ENCODE assay signal across 10 cellular contexts in the genomic region with DNA sequence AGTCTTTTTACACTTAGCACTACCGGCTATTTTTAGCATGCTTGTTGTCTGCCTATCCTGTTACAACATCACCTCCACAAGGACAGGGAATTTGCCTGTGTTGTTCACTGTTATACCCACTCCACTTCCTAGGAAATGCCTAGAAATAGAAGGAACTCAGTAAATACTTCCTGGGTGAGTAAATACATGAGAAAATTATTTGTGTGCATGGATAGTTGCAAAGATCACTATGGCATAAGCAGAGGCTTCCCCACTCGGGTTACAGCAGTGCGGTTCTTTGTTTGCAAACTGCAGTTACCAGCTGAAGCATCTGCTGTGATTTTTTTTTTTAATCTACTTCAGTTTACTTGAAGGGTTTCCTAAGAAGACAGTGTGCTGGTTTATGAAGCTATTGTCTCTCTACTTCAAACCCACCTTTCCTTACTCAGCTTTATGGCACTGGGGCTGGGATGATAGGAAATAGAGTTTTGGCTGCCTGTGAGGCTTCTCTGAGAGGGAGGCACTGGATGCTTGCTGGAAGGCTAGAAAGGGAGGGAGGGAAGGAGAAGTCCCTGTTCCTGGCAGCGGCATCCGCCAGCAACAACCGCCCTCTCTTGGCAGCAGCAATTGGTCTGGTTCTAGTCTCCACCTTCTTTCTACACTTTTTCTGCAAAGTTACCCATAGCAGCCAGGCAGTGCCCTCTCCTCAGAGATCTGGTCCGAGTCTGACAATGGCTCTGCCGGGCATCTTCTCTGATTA. TPM values are rescaled to one million over a fixed set of nuclear protein-coding genes. Genes with fewer than 3 reads are reported as not detected.
DNase-seq lines count a peak whose midpoint lies in the region; ATAC-seq and TF ChIP-seq lines count a peak whose summit lies in the region.
"Had no signal": no experiment of that assay in that cellular context is flagged by ENCODE, and none has a peak within 500 bp of the region (broad histone marks: within the 10 kb centered on the region; RNA-seq: fewer than 3 reads in every experiment).

No MANE protein-coding gene starts in this region.

- TF ChIP-seq CTCF in colonic mucosa (IDR thresholded peaks at IDR 0.05) (no peak), left lung (IDR thresholded peaks at IDR 0.05) (no peak)

- H3K9ac ChIP-seq in colonic mucosa (ENCODE audit: low read depth in 2 of 2, low read length in 2 of 2), result no peak overlapping the region

- intact Hi-C loops in colonic mucosa (cut with DNase I) (no loop called here), left lung (cut with DNase I) (no loop called here)

- H3K27ac ChIP-seq in colonic mucosa, result peak overlapping the region; percentile 8
- no peak overlapping the region for H3K27ac ChIP-seq in left lung
- H3K27ac ChIP-seq: SK-N-MC had no signal

- ATAC-seq in left lung (peak; percentile 45), HG03135 (IDR thresholded peaks at IDR 0.05; ENCODE audit: unreplicated experiment) (no peak), GM19467 (IDR thresholded peaks at IDR 0.05; ENCODE audit: unreplicated experiment) (no peak), GM18502 (IDR thresholded peaks at IDR 0.05; ENCODE audit: poor library complexity, unreplicated experiment) (no peak), GM18858 (IDR thresholded peaks at IDR 0.05; ENCODE audit: unreplicated experiment) (no peak)

- DNase-seq in NCI-H2171 (lab: John Stamatoyannopoulos, UW) (peak; percentile 31), colonic mucosa (no peak), left lung (peak; percentile 35 to 66), stromal cell of bone marrow (ENCODE audit: low read depth) (peak; percentile 13)

- H3K9me3 ChIP-seq in colonic mucosa (no peaks in the 10 kb centered on the region), left lung (no peaks in the 10 kb centered on the region)
- H3K9me3 ChIP-seq: upper lobe of left lung had no signal

- H3K27me3 ChIP-seq in colonic mucosa, result no peaks in the 10 kb centered on the region
- peaks cover 0 to 3% of the 10 kb centered on the region in 2 donors for H3K27me3 ChIP-seq in left lung
- H3K27me3 ChIP-seq: upper lobe of left lung had no signal

- H3K4me1 ChIP-seq in colonic mucosa, result no peaks in the 10 kb centered on the region
- no peaks in the 10 kb centered on the region for H3K4me1 ChIP-seq in left lung

- H3K4me3 ChIP-seq in colonic mucosa (no peak overlapping the region), left lung (no peak overlapping the region)
- H3K4me3 ChIP-seq: SK-N-MC, upper lobe of left lung had no signal

- no peaks in the 10 kb centered on the region for H3K36me3 ChIP-seq in colonic mucosa
- no peaks in the 10 kb centered on the region for H3K36me3 ChIP-seq in left lung
- H3K36me3 ChIP-seq: upper lobe of left lung had no signal

RNA-seq across cellular contexts. Expression of a gene that starts 29.1 kb away (rescaled TPM):
- total RNA-seq in colonic mucosa, result not detected
- not detected for total RNA-seq in left lung
- total RNA-seq: upper lobe of left lung had no signal

RNA-seq across cellular contexts. Expression of a gene that starts 40.5 kb away (rescaled TPM):
- 10 to 100 TPM; 21.5 to 40.8 TPM for total RNA-seq in colonic mucosa
- total RNA-seq in left lung, result 100 to 1,000 TPM; 168 to 314 TPM

Comparison
In these comparisons a context has a peak if more than half of its experiments do, and no peak if none do; other contexts are left out.
1. RNA of a gene that starts 40.5 kb away (total RNA-seq): 168 to 314 TPM in left lung; 21.5 to 40.8 TPM in colonic mucosa; every median in the first group is over 4 times any median in the second.